ENCODE assay signal across 9 cellular contexts in genomic region chr14:70934502-70935134, GRCh38.
DNase-seq lines count a peak whose midpoint lies in the region; ATAC-seq lines count a peak whose summit lies in the region.
"Had no signal": no experiment of that assay in that cellular context is flagged by ENCODE, and none has a peak within 500 bp of the region (broad histone marks: within the 10 kb centered on the region; RNA-seq: fewer than 3 reads in every experiment).

No MANE protein-coding gene starts in this region.

- peak overlapping the region in 1 of 2 donors; percentile 56 for H3K4me3 Mint-ChIP-seq in stimulated activated naive B cell treated with anti-CD40 and anti-IgM and Interleukin-4, amounts not matched to agents 10 μg/mL and 1 μg/mL and 100 μg/mL, for 72 hours
- H3K4me3 Mint-ChIP-seq: brain had no signal

- H3K4me1 Mint-ChIP-seq in stimulated activated naive B cell treated with anti-CD40 and anti-IgM and Interleukin-4, amounts not matched to agents 10 μg/mL and 1 μg/mL and 100 μg/mL, for 72 hours, result peaks cover 22 to 52% of the 10 kb centered on the region in 2 donors

- no peaks in the 10 kb centered on the region for H3K36me3 ChIP-seq in KOPT-K1 (ENCODE audit: insufficient read depth, low read length)

- ATAC-seq in GM19463 (IDR thresholded peaks at IDR 0.05; ENCODE audit: unreplicated experiment), result peak; percentile 83
- peak; percentile 55 to 59 for ATAC-seq in stimulated activated naive B cell treated with anti-CD40 and anti-IgM and Interleukin-4, amounts not matched to agents 10 μg/mL and 1 μg/mL and 100 μg/mL, for 72 hours (replicated peaks)
- ATAC-seq in HG03025 (IDR thresholded peaks at IDR 0.05; ENCODE audit: low FRiP score, unreplicated experiment), result no peak

- H3K27ac ChIP-seq in KOPT-K1 (ENCODE audit: low read depth, low read length, poor library complexity, severe bottlenecking), result peak overlapping the region; percentile 58

- DNase-seq in AG20443 (ENCODE audit: low spot score) (peak; percentile 48), fibroblast of peridontal ligament (ENCODE audit: extremely low read depth) (peak; percentile 69), NCI-H187 treated with DMSO at 0.1 percent for 48 hours (lab: John Stamatoyannopoulos, UW) (no peak)
- DNase-seq in stimulated activated naive B cell treated with anti-CD40 and anti-IgM and Interleukin-4, amounts not matched to agents 10 μg/mL and 1 μg/mL and 100 μg/mL, for 72 hours, result no peak
- no peak for DNase-seq in activated CD4-positive, alpha-beta T cell treated with anti-CD3 and anti-CD28 coated beads for 48 hours

- no peaks in the 10 kb centered on the region for H3K27me3 Mint-ChIP-seq in stimulated activated naive B cell treated with anti-CD40 and anti-IgM and Interleukin-4, amounts not matched to agents 10 μg/mL and 1 μg/mL and 100 μg/mL, for 72 hours
- H3K27me3 Mint-ChIP-seq: brain had no signal

- peaks cover 0 to 16% of the 10 kb centered on the region in 2 donors for H3K36me3 Mint-ChIP-seq in stimulated activated naive B cell treated with anti-CD40 and anti-IgM and Interleukin-4, amounts not matched to agents 10 μg/mL and 1 μg/mL and 100 μg/mL, for 72 hours

- peaks cover 5% of the 10 kb centered on the region for H3K9me3 ChIP-seq in KOPT-K1 (ENCODE audit: insufficient read depth, low read length, poor library complexity, severe bottlenecking)

- H3K27ac Mint-ChIP-seq in stimulated activated naive B cell treated with anti-CD40 and anti-IgM and Interleukin-4, amounts not matched to agents 10 μg/mL and 1 μg/mL and 100 μg/mL, for 72 hours, result peak overlapping the region; percentile 3

- peaks cover 2 to 4% of the 10 kb centered on the region in 2 donors for H3K9me3 Mint-ChIP-seq in stimulated activated naive B cell treated with anti-CD40 and anti-IgM and Interleukin-4, amounts not matched to agents 10 μg/mL and 1 μg/mL and 100 μg/mL, for 72 hours

Comparison
In these comparisons a context has a peak if more than half of its experiments do, and no peak if none do; other contexts are left out.
1. DNase-seq: peak in AG20443 (single experiment) and fibroblast of peridontal ligament (single experiment); none in stimulated activated naive B cell treated with anti-CD40 and anti-IgM and Interleukin-4, amounts not matched to agents 10 μg/mL and 1 μg/mL and 100 μg/mL, for 72 hours (single experiment), NCI-H187 treated with DMSO at 0.1 percent for 48 hours (single experiment) and activated CD4-positive, alpha-beta T cell treated with anti-CD3 and anti-CD28 coated beads for 48 hours (single experiment).